Comparison of ENCODE assay signal across 8 cellular contexts in genomic region chr10:103911021-103911459, GRCh38. TPM values are rescaled to one million over a fixed set of nuclear protein-coding genes. Genes with fewer than 3 reads are reported as not detected.
DNase-seq lines count a peak whose midpoint lies in the region; ATAC-seq and TF ChIP-seq lines count a peak whose summit lies in the region.

No MANE protein-coding gene starts in this region.

- peak overlapping the region; percentile 87 for H3K4me3 Mint-ChIP-seq in T-helper 17 cell
- H3K4me3 Mint-ChIP-seq in dendritic cell treated with granulocyte-macrophage colony-stimulating factor and Interleukin-4, amounts not matched to agents 40 ng/mL and 50 ng/mL, for 4 days, result no peak overlapping the region
- H3K4me3 Mint-ChIP-seq in stimulated activated naive CD8-positive, alpha-beta T cell treated with anti-CD3 and anti-CD28 coated beads, Interleukin-15, Interleukin-2, amounts not matched to agents 100 ng/mL and 50 ng/mL, for 24 hours, result peak overlapping the region; percentile 66
- no peak overlapping the region for H3K4me3 Mint-ChIP-seq in Caco-2 (ENCODE audit: unreplicated experiment)

- H3K9me3 Mint-ChIP-seq in dendritic cell treated with granulocyte-macrophage colony-stimulating factor and Interleukin-4, amounts not matched to agents 40 ng/mL and 50 ng/mL, for 4 days, result peaks cover 7% of the 10 kb centered on the region
- peaks cover 7% of the 10 kb centered on the region for H3K9me3 Mint-ChIP-seq in stimulated activated naive CD8-positive, alpha-beta T cell treated with anti-CD3 and anti-CD28 coated beads, Interleukin-15, Interleukin-2, amounts not matched to agents 100 ng/mL and 50 ng/mL, for 24 hours
- no peaks in the 10 kb centered on the region for H3K9me3 Mint-ChIP-seq in Caco-2 (ENCODE audit: unreplicated experiment)

- DNase-seq in T-helper 17 cell (peak in 2 of 3 donors; percentile 31 to 34), NCI-H2171 treated with DMSO at 0.1 percent for 48 hours (lab: John Stamatoyannopoulos, UW) (no peak), Caco-2 (no peak)

- peaks cover 3% of the 10 kb centered on the region for H3K36me3 ChIP-seq in Caco-2 (ENCODE audit: control insufficient read depth, insufficient read depth, low read length)

- peaks cover 53% of the 10 kb centered on the region for H3K4me1 Mint-ChIP-seq in T-helper 17 cell
- H3K4me1 Mint-ChIP-seq in dendritic cell treated with granulocyte-macrophage colony-stimulating factor and Interleukin-4, amounts not matched to agents 40 ng/mL and 50 ng/mL, for 4 days (ENCODE audit: low read depth), result peaks cover 53% of the 10 kb centered on the region
- peaks cover 83% of the 10 kb centered on the region for H3K4me1 Mint-ChIP-seq in stimulated activated naive CD8-positive, alpha-beta T cell treated with anti-CD3 and anti-CD28 coated beads, Interleukin-15, Interleukin-2, amounts not matched to agents 100 ng/mL and 50 ng/mL, for 24 hours (ENCODE audit: low read depth)
- peaks cover 6% of the 10 kb centered on the region for H3K4me1 Mint-ChIP-seq in Caco-2 (ENCODE audit: low read depth, unreplicated experiment)

- no peaks in the 10 kb centered on the region for H3K27me3 ChIP-seq in Caco-2 (replicated peaks; ENCODE audit: control insufficient read depth, insufficient read depth, low read length)

- CTCF ChIA-PET in Caco-2 (lab: Charles Lee), result no interaction called here

- POLR2A ChIA-PET in Caco-2 (lab: Charles Lee), result no interaction called here

- H3K36me3 Mint-ChIP-seq in T-helper 17 cell (ENCODE audit: low read depth) (no peaks in the 10 kb centered on the region), Caco-2 (ENCODE audit: insufficient read depth, unreplicated experiment) (peaks cover 5% of the 10 kb centered on the region)
- peaks cover 6% of the 10 kb centered on the region for H3K36me3 Mint-ChIP-seq in dendritic cell treated with granulocyte-macrophage colony-stimulating factor and Interleukin-4, amounts not matched to agents 40 ng/mL and 50 ng/mL, for 4 days (ENCODE audit: low read depth)
- peaks cover 25% of the 10 kb centered on the region for H3K36me3 Mint-ChIP-seq in stimulated activated naive CD8-positive, alpha-beta T cell treated with anti-CD3 and anti-CD28 coated beads, Interleukin-15, Interleukin-2, amounts not matched to agents 100 ng/mL and 50 ng/mL, for 24 hours (ENCODE audit: low read depth)

- no peaks in the 10 kb centered on the region; the same call in 1 of the 2 replicates for H3K4me1 ChIP-seq in Caco-2

- H3K27ac Mint-ChIP-seq in T-helper 17 cell (peak overlapping the region; percentile 100), Caco-2 (ENCODE audit: unreplicated experiment) (no peak overlapping the region)
- peak overlapping the region; percentile 67 for H3K27ac Mint-ChIP-seq in dendritic cell treated with granulocyte-macrophage colony-stimulating factor and Interleukin-4, amounts not matched to agents 40 ng/mL and 50 ng/mL, for 4 days
- H3K27ac Mint-ChIP-seq in stimulated activated naive CD8-positive, alpha-beta T cell treated with anti-CD3 and anti-CD28 coated beads, Interleukin-15, Interleukin-2, amounts not matched to agents 100 ng/mL and 50 ng/mL, for 24 hours, result peak overlapping the region; percentile 92

- no TSS peak for BruUV-seq in Caco-2 (replicated peaks; lab: Mats Ljungman, UMichigan)

- intact Hi-C loops in dendritic cell treated with granulocyte-macrophage colony-stimulating factor and Interleukin-4, amounts not matched to agents 40 ng/mL and 50 ng/mL, for 4 days (cut with micrococcal nuclease), result no loop called here
- intact Hi-C loops in Caco-2 (cut with micrococcal nuclease; ENCODE audit: unreplicated experiment), result no loop called here

- H3K9me3 ChIP-seq in T-helper 17 cell (ENCODE audit: control insufficient read depth, low read length, poor library complexity, severe bottlenecking) (no peaks in the 10 kb centered on the region), Caco-2 (peaks cover 11% of the 10 kb centered on the region)

- ATAC-seq in GM21786 (IDR thresholded peaks at IDR 0.05; ENCODE audit: unreplicated experiment) (peak; percentile 34), T-helper 17 cell (peak; percentile 86), HG02852 (IDR thresholded peaks at IDR 0.05; ENCODE audit: unreplicated experiment) (no peak), GM18870 (IDR thresholded peaks at IDR 0.05; ENCODE audit: unreplicated experiment) (no peak)

- no peak for TF ChIP-seq CTCF in Caco-2 (IDR thresholded peaks at IDR 0.05; ENCODE audit: insufficient read depth in 1 of 2, low read depth in 1 of 2, low read length in 1 of 2, severe bottlenecking in 1 of 2, unreplicated experiment in 1 of 2)

- H3K27me3 Mint-ChIP-seq in T-helper 17 cell (no peaks in the 10 kb centered on the region), Caco-2 (ENCODE audit: insufficient read depth, unreplicated experiment) (no peaks in the 10 kb centered on the region)
- no peaks in the 10 kb centered on the region for H3K27me3 Mint-ChIP-seq in dendritic cell treated with granulocyte-macrophage colony-stimulating factor and Interleukin-4, amounts not matched to agents 40 ng/mL and 50 ng/mL, for 4 days
- H3K27me3 Mint-ChIP-seq in stimulated activated naive CD8-positive, alpha-beta T cell treated with anti-CD3 and anti-CD28 coated beads, Interleukin-15, Interleukin-2, amounts not matched to agents 100 ng/mL and 50 ng/mL, for 24 hours, result no peaks in the 10 kb centered on the region

- no peak overlapping the region for H3K4me3 ChIP-seq in Caco-2 (ENCODE audit: low read depth, low read length)

RNA-seq across cellular contexts. Expression of gene STN1, which starts 6.9 kb away (rescaled TPM):
- total RNA-seq in T-helper 17 cell (10 to 100 TPM; 47.0 to 53.7 TPM), Caco-2 (2022) (15.9 and 16.1 TPM in 2 replicates)

RNA-seq across cellular contexts. Expression of gene SH3PXD2A, which starts 55.7 kb away (rescaled TPM):
- total RNA-seq in T-helper 17 cell (10 to 100 TPM in 1 of 2 donors, 1 to 10 TPM in 1; 7.2 to 10.9 TPM), Caco-2 (2022) (6.3 and 7.5 TPM in 2 replicates)

RNA-seq across cellular contexts. Expression of gene SLK, which starts 55.9 kb away (rescaled TPM):
- total RNA-seq in T-helper 17 cell (10 to 100 TPM; 24.1 to 25.4 TPM), Caco-2 (2022) (35.6 and 39.5 TPM in 2 replicates)

Comparison
In these comparisons a context has a peak if more than half of its experiments do, and no peak if none do; other contexts are left out.
1. ATAC-seq: peak in GM21786 (single experiment) and T-helper 17 cell (single experiment); none in HG02852 (single experiment) and GM18870 (single experiment).
2. DNase-seq: peak in T-helper 17 cell (2 of 3); none in NCI-H2171 treated with DMSO at 0.1 percent for 48 hours (single experiment) and Caco-2 (0 of 2).
3. H3K4me3 Mint-ChIP-seq: peak in T-helper 17 cell (single experiment) and stimulated activated naive CD8-positive, alpha-beta T cell treated with anti-CD3 and anti-CD28 coated beads, Interleukin-15, Interleukin-2, amounts not matched to agents 100 ng/mL and 50 ng/mL, for 24 hours (single experiment); none in dendritic cell treated with granulocyte-macrophage colony-stimulating factor and Interleukin-4, amounts not matched to agents 40 ng/mL and 50 ng/mL, for 4 days (single experiment) and Caco-2 (single experiment).